17 cellular contexts compared by ENCODE assay signal in the genomic region with DNA sequence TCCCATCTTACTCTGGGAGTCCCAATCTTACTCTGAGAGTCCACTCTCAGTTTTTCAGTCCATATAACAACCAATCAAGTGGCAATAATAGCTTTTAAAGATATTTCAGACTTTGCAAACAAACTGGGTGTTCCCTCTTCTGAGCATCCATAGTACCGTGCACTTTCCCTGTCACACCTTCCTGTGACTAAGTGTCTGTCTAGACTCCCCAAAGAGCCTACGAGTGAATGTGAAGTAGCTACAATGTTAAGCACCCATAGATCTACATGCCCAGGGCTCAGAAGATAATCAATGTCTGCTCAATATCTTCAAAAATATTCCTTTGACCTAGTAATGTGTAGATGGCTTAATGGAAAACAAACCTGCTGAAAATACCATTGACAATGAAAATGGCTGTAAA.
DNase-seq lines count a peak whose midpoint lies in the region; ATAC-seq lines count a peak whose summit lies in the region.
"Had no signal": no experiment of that assay in that cellular context is flagged by ENCODE, and none has a peak within 500 bp of the region (broad histone marks: within the 10 kb centered on the region; RNA-seq: fewer than 3 reads in every experiment).

No MANE protein-coding gene starts in this region.

- H3K36me3 Mint-ChIP-seq in stimulated activated naive B cell treated with anti-CD40 and anti-IgM and Interleukin-4, amounts not matched to agents 10 μg/mL and 1 μg/mL and 100 μg/mL, for 72 hours = peaks cover 40 to 51% of the 10 kb centered on the region in 2 donors

- no peaks in the 10 kb centered on the region for H3K27me3 Mint-ChIP-seq in stimulated activated naive B cell treated with anti-CD40 and anti-IgM and Interleukin-4, amounts not matched to agents 10 μg/mL and 1 μg/mL and 100 μg/mL, for 72 hours
- H3K27me3 Mint-ChIP-seq: activated CD4-positive, alpha-beta T cell treated with anti-CD3 and anti-CD28 coated beads, Interleukin-2, amount 10 ng/mL, durations not matched to agents 7 days and 5 days had no signal

- H3K4me1 Mint-ChIP-seq in stimulated activated naive B cell treated with anti-CD40 and anti-IgM and Interleukin-4, amounts not matched to agents 10 μg/mL and 1 μg/mL and 100 μg/mL, for 72 hours = peaks cover 15 to 37% of the 10 kb centered on the region in 2 donors
- H3K4me1 Mint-ChIP-seq: neural progenitor cell had no signal

- peak overlapping the region; percentile 32 for H3K27ac Mint-ChIP-seq in stimulated activated naive B cell treated with anti-CD40 and anti-IgM and Interleukin-4, amounts not matched to agents 10 μg/mL and 1 μg/mL and 100 μg/mL, for 72 hours
- H3K27ac Mint-ChIP-seq: activated CD4-positive, alpha-beta T cell treated with anti-CD3 and anti-CD28 coated beads, Interleukin-2, amount 10 ng/mL, durations not matched to agents 7 days and 5 days; activated T-cell treated with anti-CD3 and anti-CD28 coated beads, Interleukin-2, amount 50 U/mL, for 72 hours; neural progenitor cell had no signal

- DNase-seq in stimulated activated naive B cell treated with anti-CD40 and anti-IgM and Interleukin-4, amounts not matched to agents 10 μg/mL and 1 μg/mL and 100 μg/mL, for 72 hours = no peak
- DNase-seq in iPS-NIHi11 (ENCODE audit: low spot score) = no peak
- DNase-seq: activated CD4-positive, alpha-beta T cell treated with anti-CD3 and anti-CD28 coated beads, Interleukin-2, amount 10 ng/mL, durations not matched to agents 7 days and 5 days; activated T-cell treated with anti-CD3 and anti-CD28 coated beads, Interleukin-2, amount 50 U/mL, for 72 hours; GOT3; heart right ventricle; NCI-H187 treated with DMSO at 0.1 percent for 48 hours; NCI-H510A treated with DMSO at 0.1 percent for 48 hours; retina; SIG-M5; T-helper 9 cell had no signal

- no peak overlapping the region for H3K4me3 Mint-ChIP-seq in stimulated activated naive B cell treated with anti-CD40 and anti-IgM and Interleukin-4, amounts not matched to agents 10 μg/mL and 1 μg/mL and 100 μg/mL, for 72 hours
- H3K4me3 Mint-ChIP-seq: activated CD4-positive, alpha-beta T cell treated with anti-CD3 and anti-CD28 coated beads, Interleukin-2, amount 10 ng/mL, durations not matched to agents 7 days and 5 days; activated T-cell treated with anti-CD3 and anti-CD28 coated beads, Interleukin-2, amount 50 U/mL, for 72 hours; neural progenitor cell had no signal

- peaks cover 12 to 18% of the 10 kb centered on the region in 2 donors for H3K9me3 Mint-ChIP-seq in stimulated activated naive B cell treated with anti-CD40 and anti-IgM and Interleukin-4, amounts not matched to agents 10 μg/mL and 1 μg/mL and 100 μg/mL, for 72 hours

- ATAC-seq in GM19023 (IDR thresholded peaks at IDR 0.05; ENCODE audit: unreplicated experiment) (peak; percentile 19), HG02588 (IDR thresholded peaks at IDR 0.05; ENCODE audit: unreplicated experiment) (peak; percentile 23), HG03439 (IDR thresholded peaks at IDR 0.05; ENCODE audit: unreplicated experiment) (peak; percentile 5), HG03039 (IDR thresholded peaks at IDR 0.05; ENCODE audit: unreplicated experiment) (no peak), HG02840 (IDR thresholded peaks at IDR 0.05; ENCODE audit: low FRiP score, unreplicated experiment) (no peak)
- peak; percentile 12 to 35 for ATAC-seq in stimulated activated naive B cell treated with anti-CD40 and anti-IgM and Interleukin-4, amounts not matched to agents 10 μg/mL and 1 μg/mL and 100 μg/mL, for 72 hours (replicated peaks)
- ATAC-seq: heart right ventricle had no signal

Comparison
In these comparisons a context has a peak if more than half of its experiments do, and no peak if none do; other contexts are left out.
1. ATAC-seq: peak in GM19023 (single experiment), HG02588 (single experiment), HG03439 (single experiment) and stimulated activated naive B cell treated with anti-CD40 and anti-IgM and Interleukin-4, amounts not matched to agents 10 μg/mL and 1 μg/mL and 100 μg/mL, for 72 hours (2 of 2); none in HG03039 (single experiment) and HG02840 (single experiment).